8 cellular contexts compared by ENCODE assay signal in the genomic region with DNA sequence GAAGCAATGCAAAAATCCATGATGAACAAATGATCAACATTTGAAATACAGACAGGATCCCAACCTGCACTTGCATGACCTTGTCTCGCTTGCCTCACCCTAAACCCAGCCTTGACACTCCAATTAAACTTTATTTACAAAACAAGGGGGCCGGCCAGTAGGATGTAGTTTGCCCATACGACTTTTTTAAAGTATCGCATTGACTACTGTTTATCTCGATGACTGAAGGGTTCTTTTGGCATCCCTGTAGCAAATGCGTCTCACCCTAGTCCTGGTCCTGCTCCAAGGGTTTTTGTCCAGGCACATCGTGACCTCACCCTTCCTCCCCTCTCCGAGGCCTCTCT. TPM values are rescaled to one million over a fixed set of nuclear protein-coding genes. Genes with fewer than 3 reads are reported as not detected.
DNase-seq lines count a peak whose midpoint lies in the region; ATAC-seq, FAIRE-seq and TF ChIP-seq lines count a peak whose summit lies in the region.

No MANE protein-coding gene starts in this region.

- H3K4ac ChIP-seq in mesenchymal stem cell (ENCODE audit: low read depth in 1 of 2, low read length in 2 of 2) = no peak overlapping the region

- no peak for DNase-seq in right atrium auricular region (ENCODE audit: low spot score)
- DNase-seq in Right ventricle myocardium superior = no peak
- DNase-seq in body of pancreas = no peak
- no peak for DNase-seq in mesenchymal stem cell
- no peak for DNase-seq in uterus
- no peak for DNase-seq in urothelium cell line (ENCODE audit: low spot score)

- no peaks in the 10 kb centered on the region for H3K9me3 ChIP-seq in right atrium auricular region
- H3K9me3 ChIP-seq in body of pancreas = no peaks in the 10 kb centered on the region
- H3K9me3 ChIP-seq in mesenchymal stem cell (ENCODE audit: control insufficient read depth, low read length) = no peaks in the 10 kb centered on the region
- H3K9me3 ChIP-seq in uterus = no peaks in the 10 kb centered on the region

- peak overlapping the region; percentile 75 for H3K9ac ChIP-seq in mesenchymal stem cell (ENCODE audit: low read length)

- H2AFZ ChIP-seq in mesenchymal stem cell (ENCODE audit: low read depth, low read length) = no peak overlapping the region

- no peak overlapping the region for H2BK15ac ChIP-seq in mesenchymal stem cell (ENCODE audit: low read depth, poor library complexity, severe bottlenecking)

- H3K4me1 ChIP-seq in right atrium auricular region (peaks cover 0 to 4% of the 10 kb centered on the region in 2 donors), body of pancreas (peaks cover 8% of the 10 kb centered on the region), mesenchymal stem cell (ENCODE audit: control insufficient read depth, insufficient read depth, low read depth, low read length) (peaks cover 1% of the 10 kb centered on the region), uterus (no peaks in the 10 kb centered on the region)

- no peak overlapping the region for H3K23ac ChIP-seq in mesenchymal stem cell (ENCODE audit: low read length in 2 of 2)

- H3K4me3 ChIP-seq in right atrium auricular region = peak overlapping the region; percentile 17 to 72
- H3K4me3 ChIP-seq in body of pancreas = no peak overlapping the region
- peak overlapping the region in 1 of 2 experiments; percentile 84 for H3K4me3 ChIP-seq in mesenchymal stem cell (ENCODE audit: insufficient read depth in 1 of 2, low read depth in 1 of 2, low read length in 2 of 2)
- peak overlapping the region; percentile 6 to 82 for H3K4me3 ChIP-seq in uterus

- 2 to 7% methylated on average over 2 to 8 of the region's 8 CpGs for WGBS in body of pancreas, 2 donors
- WGBS in mesenchymal stem cell = 43% methylated on average over 8 of the region's 8 CpGs

- no peak overlapping the region for H2BK120ac ChIP-seq in mesenchymal stem cell (ENCODE audit: low read depth, low read length)

- TF ChIP-seq CTCF in right atrium auricular region (IDR thresholded peaks at IDR 0.05) (no peak), body of pancreas (IDR thresholded peaks at IDR 0.05) (no peak), uterus (IDR thresholded peaks at IDR 0.05) (no peak)

- H4K8ac ChIP-seq in mesenchymal stem cell (ENCODE audit: low read length) = no peak overlapping the region

- H2AK5ac ChIP-seq in mesenchymal stem cell (ENCODE audit: low read length, severe bottlenecking) = no peak overlapping the region

- no peaks in the 10 kb centered on the region for H3K79me1 ChIP-seq in mesenchymal stem cell (replicated peaks; ENCODE audit: low read length, poor library complexity, severe bottlenecking)

- H3K14ac ChIP-seq in mesenchymal stem cell (ENCODE audit: low read length in 2 of 2) = no peak overlapping the region

- H2BK12ac ChIP-seq in mesenchymal stem cell (ENCODE audit: low read length in 2 of 2) = no peak overlapping the region

- TF ChIP-seq POLR2A in body of pancreas (IDR thresholded peaks at IDR 0.05) = no peak
- TF ChIP-seq POLR2A in uterus (IDR thresholded peaks at IDR 0.05) = no peak

- ATAC-seq in Right ventricle myocardium superior (ENCODE audit: poor library complexity) = no peak
- peak; percentile 0 for ATAC-seq in body of pancreas
- ATAC-seq in GM18873 (IDR thresholded peaks at IDR 0.05; ENCODE audit: low FRiP score, unreplicated experiment) = no peak
- ATAC-seq in GM21619 (IDR thresholded peaks at IDR 0.05; ENCODE audit: unreplicated experiment) = no peak

- H3K27ac ChIP-seq in right atrium auricular region (peak overlapping the region; percentile 95 to 96), body of pancreas (peak overlapping the region; percentile 87 to 98 (median 96)), mesenchymal stem cell (ENCODE audit: low read length, poor library complexity, severe bottlenecking) (no peak overlapping the region), uterus (peak overlapping the region; percentile 90 to 92)

- no peak overlapping the region for H2BK5ac ChIP-seq in mesenchymal stem cell (ENCODE audit: low read depth, low read length, poor library complexity, severe bottlenecking)

- H3K18ac ChIP-seq in mesenchymal stem cell (ENCODE audit: low read depth in 1 of 2, low read length in 2 of 2) = no peak overlapping the region

- H3K27me3 ChIP-seq in right atrium auricular region (no peaks in the 10 kb centered on the region), body of pancreas (no peaks in the 10 kb centered on the region), mesenchymal stem cell (ENCODE audit: control insufficient read depth in 1 of 2, insufficient read depth in 1 of 2, low read length in 2 of 2) (peaks cover 0 to 6% of the 10 kb centered on the region in 2 experiments), uterus (no peaks in the 10 kb centered on the region)

- H3K36me3 ChIP-seq in right atrium auricular region (peaks cover 22% of the 10 kb centered on the region), body of pancreas (replicated peaks in 1 of 2; ENCODE audit: insufficient read depth in 1 of 2, low read depth in 2 of 2) (peaks cover 0 to 2% of the 10 kb centered on the region in 2 donors), mesenchymal stem cell (ENCODE audit: control insufficient read depth in 1 of 2, insufficient read depth in 2 of 2, low read depth in 1 of 2, low read length in 2 of 2) (peaks cover 6 to 18% of the 10 kb centered on the region in 2 experiments), uterus (no peaks in the 10 kb centered on the region)

- H4K91ac ChIP-seq in mesenchymal stem cell (ENCODE audit: low read length) = no peak overlapping the region

- H3K4me2 ChIP-seq in mesenchymal stem cell (ENCODE audit: low read length, poor library complexity, severe bottlenecking) = peak overlapping the region; percentile 63

- no peak for FAIRE-seq in urothelium cell line (lab: Jason Lieb, UNC)

- intact Hi-C loops in Right ventricle myocardium superior (cut with DNase I) = no loop called here
- intact Hi-C loops in body of pancreas (cut with DNase I) = no loop called here
- intact Hi-C loops in uterus (cut with DNase I; ENCODE audit: low total_unique reads) = no loop called here

RNA-seq across cellular contexts. Expression of gene SLC25A5, which starts 0.4 kb away (rescaled TPM):
- total RNA-seq in right atrium auricular region (100 to 1,000 TPM; 134 to 174 TPM), Right ventricle myocardium superior (143 TPM), body of pancreas (100 to 1,000 TPM in 1 of 2 donors, 10 to 100 TPM in 1; 92.9 to 235 TPM), uterus (100 to 1,000 TPM in 3 of 4 donors, 10 to 100 TPM in 1; 98.8 to 213 (median 135) TPM)
- 226 TPM for polyA plus RNA-seq in mesenchymal stem cell (2013, experiment 1 of 2)
- polyA plus RNA-seq in mesenchymal stem cell (2013, experiment 2 of 2) = 223 TPM

Comparison
In these comparisons a context has a peak if more than half of its experiments do, and no peak if none do; other contexts are left out.
1. H3K4me3 ChIP-seq: peak in right atrium auricular region (2 of 2) and uterus (2 of 2); none in body of pancreas (0 of 2).